Comparison of ENCODE assay signal across 1 cellular context in the genomic region with DNA sequence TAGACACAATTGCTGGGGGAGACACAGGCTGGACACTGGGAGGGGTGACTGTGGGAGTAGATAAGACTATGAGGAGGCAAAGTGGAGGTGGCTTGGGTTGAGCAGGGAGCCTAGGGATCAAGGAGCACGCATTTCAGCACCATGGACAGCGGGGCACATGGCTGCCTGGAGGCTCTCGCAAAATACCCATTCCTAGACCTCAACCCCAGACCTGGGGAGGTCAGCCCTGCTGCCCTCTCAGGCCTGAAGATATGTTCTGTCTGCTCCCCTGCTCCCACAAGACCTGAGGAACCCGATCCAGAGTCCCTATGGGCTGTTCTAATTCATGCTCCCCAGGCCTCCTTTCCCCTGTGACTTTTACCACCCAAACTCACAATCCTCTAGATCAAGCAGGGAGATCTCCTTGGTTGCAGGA.
A peak's percentile ranks its signal among the peaks of the same experiment; 100 is the strongest.
TF ChIP-seq lines count a peak whose summit lies in the region.

No MANE protein-coding gene starts in this region.

TF ChIP-seq in GM12878, 131 proteins besides CTCF, POLR2A, EP300 and RAD21 (continued from another document):
- TF ChIP-seq, protein P1, sequence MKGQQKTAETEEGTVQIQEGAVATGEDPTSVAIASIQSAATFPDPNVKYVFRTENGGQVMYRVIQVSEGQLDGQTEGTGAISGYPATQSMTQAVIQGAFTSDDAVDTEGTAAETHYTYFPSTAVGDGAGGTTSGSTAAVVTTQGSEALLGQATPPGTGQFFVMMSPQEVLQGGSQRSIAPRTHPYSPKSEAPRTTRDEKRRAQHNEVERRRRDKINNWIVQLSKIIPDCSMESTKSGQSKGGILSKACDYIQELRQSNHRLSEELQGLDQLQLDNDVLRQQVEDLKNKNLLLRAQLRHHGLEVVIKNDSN (IDR thresholded peaks at IDR 0.05; ENCODE audit: borderline replicate concordance, extremely low read length, insufficient read depth, low read depth, low read length): peak; percentile 17
- no peak for TF ChIP-seq RELA (IDR thresholded peaks at IDR 0.05; ENCODE audit: borderline replicate concordance, partially characterized antibody)
- no peak for TF ChIP-seq FOS (IDR thresholded peaks at IDR 0.05; ENCODE audit: borderline replicate concordance, extremely low read depth, insufficient read length)
- TF ChIP-seq, protein P2, sequence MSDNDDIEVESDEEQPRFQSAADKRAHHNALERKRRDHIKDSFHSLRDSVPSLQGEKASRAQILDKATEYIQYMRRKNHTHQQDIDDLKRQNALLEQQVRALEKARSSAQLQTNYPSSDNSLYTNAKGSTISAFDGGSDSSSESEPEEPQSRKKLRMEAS (IDR thresholded peaks at IDR 0.05; ENCODE audit: low read depth, low read length): peak; percentile 32; the same call in 1 of the 2 replicates
- TF ChIP-seq YY1 (IDR thresholded peaks at IDR 0.05; ENCODE audit: low read depth, low read length): peak; percentile 58; the same call in 1 of the 2 replicates
- no peak for TF ChIP-seq CHD4 (IDR thresholded peaks at IDR 0.05)
TF ChIP-seq in GM12878: peak in this region for 4.
